ENCODE assay signal across 22 cellular contexts in the genomic region with DNA sequence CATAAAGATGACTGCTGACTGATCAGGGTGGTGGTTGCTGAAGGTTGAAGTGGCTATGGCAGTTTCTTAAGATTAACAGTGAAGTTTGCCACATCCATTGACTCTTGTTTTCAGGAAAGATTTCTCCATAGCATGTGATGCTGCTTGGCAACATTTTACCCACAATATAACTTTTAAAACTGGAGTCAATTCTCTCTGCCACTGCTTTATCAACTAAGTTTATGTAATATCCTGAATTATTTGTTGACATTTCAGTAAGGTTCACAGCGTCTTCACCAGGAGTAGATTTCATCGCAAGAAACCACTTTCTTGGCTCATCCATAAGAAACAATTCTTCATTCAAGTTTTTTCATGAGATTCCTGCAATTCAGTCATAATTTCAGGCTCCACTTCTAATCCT.
A peak's percentile ranks its signal among the peaks of the same experiment; 100 is the strongest.
DNase-seq lines count a peak whose midpoint lies in the region; ATAC-seq and TF ChIP-seq lines count a peak whose summit lies in the region.
"Had no signal": no experiment of that assay in that cellular context is flagged by ENCODE, and none has a peak within 500 bp of the region (broad histone marks: within the 10 kb centered on the region; RNA-seq: fewer than 3 reads in every experiment).

No MANE protein-coding gene starts in this region.

- no peak overlapping the region for H4K8ac ChIP-seq in IMR-90 (ENCODE audit: low read depth in 2 of 2, low read length in 2 of 2)

- no peak overlapping the region for H3K9ac ChIP-seq in IMR-90 (ENCODE audit: low read depth, low read length)
- H3K9ac ChIP-seq: BLaER1 treated with 17β-estradiol and CSF1 and Interleukin-3, amounts not matched to agents 10 nM and 100 nM had no signal

- H4K5ac ChIP-seq in IMR-90 (ENCODE audit: low read depth, low read length), result peak overlapping the region; percentile 18; the same call in 1 of the 2 replicates

- H3K14ac ChIP-seq in IMR-90 (replicated peaks; ENCODE audit: low read depth, low read length), result no peak overlapping the region

- no peak overlapping the region for H2AK9ac ChIP-seq in IMR-90 (replicated peaks; ENCODE audit: low read depth, low read length, poor library complexity)

- H3K9me1 ChIP-seq in IMR-90 (ENCODE audit: insufficient read depth, low read length), result no peaks in the 10 kb centered on the region

- TF ChIP-seq CTCF in IMR-90 (conservative IDR thresholded peaks at IDR 0.05; ENCODE audit: low read depth, low read length), result no peak
- TF ChIP-seq CTCF in fibroblast of pulmonary artery (IDR thresholded peaks at IDR 0.05; ENCODE audit: low read length, missing control alignments), result no peak
- TF ChIP-seq CTCF in dorsolateral prefrontal cortex (IDR thresholded peaks at IDR 0.05 in 54 of 56, conservative IDR thresholded peaks at IDR 0.05 in 2 of 56; ENCODE audit: low read depth in 1 of 56, partially characterized antibody in 56 of 56), result no peak

- no peak overlapping the region for H3K23ac ChIP-seq in IMR-90 (ENCODE audit: low read depth, low read length)

- no peak overlapping the region for H2BK15ac ChIP-seq in IMR-90 (ENCODE audit: low read depth, low read length)

- H3K27ac ChIP-seq in IMR-90 (ENCODE audit: insufficient read depth, low read length) (no peak overlapping the region), dorsolateral prefrontal cortex (no peak overlapping the region)
- H3K27ac ChIP-seq: A549; BLaER1 treated with 17β-estradiol and CSF1 and Interleukin-3, amounts not matched to agents 10 nM and 100 nM had no signal

- DNase-seq in IMR-90, result peak; percentile 20
- peak; percentile 4 for DNase-seq in fibroblast of gingiva (ENCODE audit: low read depth)
- peak; percentile 62 for DNase-seq in fibroblast of pulmonary artery (ENCODE audit: low read depth)
- no peak for DNase-seq in dorsolateral prefrontal cortex
- DNase-seq in NCI-H187 (lab: John Stamatoyannopoulos, UW), result no peak
- DNase-seq in dermis blood vessel endothelial cell, result no peak
- DNase-seq: 8988T; ACHN; AML-193; BE2C; CD4-positive, alpha-beta T cell; CD8-positive, alpha-beta memory T cell; DMS 273 treated with DMSO at 0.1 percent for 48 hours; DMS79; GDM1; H9 had no signal

- no CpG with 5 or more reads among the region's 2 CpGs for WGBS in IMR-90 (ENCODE audit: extremely low coverage in 2 of 2, insufficient read length in 1 of 2), 2 experiments

- H3K27me3 ChIP-seq in IMR-90 (ENCODE audit: control insufficient read depth, insufficient read depth, low read length) (no peaks in the 10 kb centered on the region), dorsolateral prefrontal cortex (no peaks in the 10 kb centered on the region)
- H3K27me3 ChIP-seq: BE2C; BLaER1 treated with 17β-estradiol and CSF1 and Interleukin-3, amounts not matched to agents 10 nM and 100 nM had no signal

- TF ChIP-seq RAD21 in IMR-90 (IDR thresholded peaks at IDR 0.05; ENCODE audit: low read length), result no peak

- H3K4me2 ChIP-seq in IMR-90 (ENCODE audit: low read depth, low read length), result no peak overlapping the region
- H3K4me2 ChIP-seq: A549, GM23338 had no signal

- intact Hi-C loops in IMR-90 (cut with micrococcal nuclease), result no loop called here
- intact Hi-C loops in dorsolateral prefrontal cortex (cut with DNase I), result no loop called here

- CTCF ChIA-PET in IMR-90 (lab: Yijun Ruan, JAX), result no interaction called here

- H2BK120ac ChIP-seq in IMR-90 (ENCODE audit: low read depth, low read length), result no peak overlapping the region

- H2AFZ ChIP-seq in IMR-90 (replicated peaks; ENCODE audit: low read length, poor library complexity), result no peak overlapping the region
- H2AFZ ChIP-seq: GM23338 had no signal

- ATAC-seq in IMR-90 (ENCODE audit: low read depth) (no peak), HG02759 (IDR thresholded peaks at IDR 0.05; ENCODE audit: unreplicated experiment) (no peak)
- ATAC-seq: A549, GM12878, GM23338, HCT116 had no signal

- H3K56ac ChIP-seq in IMR-90 (ENCODE audit: extremely low read depth, insufficient read depth, low read length), result no peak overlapping the region

- no peak overlapping the region for H2BK20ac ChIP-seq in IMR-90 (ENCODE audit: low read depth, low read length)

- no peak overlapping the region for H3K4ac ChIP-seq in IMR-90 (ENCODE audit: low read depth, low read length)

- no TSS peak for BruUV-seq in IMR-90 (replicated peaks; lab: Mats Ljungman, UMichigan)

- in situ Hi-C loops in IMR-90 (cut with MboI; ENCODE audit: low sequenced_read_pairs), result no loop called here

- no peaks in the 10 kb centered on the region for H3K36me3 ChIP-seq in IMR-90 (ENCODE audit: control insufficient read depth, insufficient read depth, low read length)
- H3K36me3 ChIP-seq: BE2C; BLaER1 treated with 17β-estradiol and CSF1 and Interleukin-3, amounts not matched to agents 10 nM and 100 nM had no signal

- H3K18ac ChIP-seq in IMR-90 (ENCODE audit: low read depth, low read length), result no peak overlapping the region; the same call in 1 of the 2 replicates

- H3K4me3 ChIP-seq in IMR-90 (ENCODE audit: insufficient read depth, low read depth, low read length) (no peak overlapping the region), fibroblast of pulmonary artery (replicated peaks; ENCODE audit: low read depth, low read length) (no peak overlapping the region), dorsolateral prefrontal cortex (no peak overlapping the region)
- H3K4me3 ChIP-seq: A549; BLaER1 treated with 17β-estradiol and CSF1 and Interleukin-3, amounts not matched to agents 10 nM and 100 nM; GM12878; GM23338 had no signal

- no peak for TF ChIP-seq POLR2A in IMR-90 (IDR thresholded peaks at IDR 0.05; ENCODE audit: low read depth, low read length)

- H3K79me1 ChIP-seq in IMR-90 (ENCODE audit: low read depth in 1 of 2, low read length in 2 of 2), result 0 out of 4 replicates have a peak, but pooled peaks cover 0 to 4% of the 10 kb centered on the region in 2 experiments

- POLR2A ChIA-PET in IMR-90 (lab: Charles Lee; ENCODE audit: unreplicated experiment), result no interaction called here

- peaks cover 12% of the 10 kb centered on the region for H3K4me1 ChIP-seq in IMR-90 (ENCODE audit: control insufficient read depth, insufficient read depth, low read length)
- H3K4me1 ChIP-seq: BE2C had no signal

- no peak overlapping the region for H2AK5ac ChIP-seq in IMR-90 (ENCODE audit: low read depth, low read length)

- dilution Hi-C loops in IMR-90 (cut with HindIII; ENCODE audit: low sequenced_read_pairs, unreplicated experiment), result no loop called here

- H2BK5ac ChIP-seq in IMR-90 (ENCODE audit: low read depth, low read length, poor library complexity, severe bottlenecking), result no peak overlapping the region

- H4K20me1 ChIP-seq in IMR-90 (ENCODE audit: insufficient read depth, low read length), result no peaks in the 10 kb centered on the region
- H4K20me1 ChIP-seq: BLaER1 treated with 17β-estradiol and CSF1 and Interleukin-3, amounts not matched to agents 10 nM and 100 nM had no signal

- H4K91ac ChIP-seq in IMR-90 (ENCODE audit: insufficient read depth, low read depth, low read length), result no peak overlapping the region

- H3K9me3 ChIP-seq in IMR-90 (ENCODE audit: control insufficient read depth, insufficient read depth, low read length), result no peaks in the 10 kb centered on the region
- H3K9me3 ChIP-seq: A549; BE2C; BLaER1 treated with 17β-estradiol and CSF1 and Interleukin-3, amounts not matched to agents 10 nM and 100 nM had no signal

TF ChIP-seq in IMR-90, 13 proteins besides CTCF, POLR2A, EP300 and RAD21:
- TF ChIP-seq, protein P1, sequence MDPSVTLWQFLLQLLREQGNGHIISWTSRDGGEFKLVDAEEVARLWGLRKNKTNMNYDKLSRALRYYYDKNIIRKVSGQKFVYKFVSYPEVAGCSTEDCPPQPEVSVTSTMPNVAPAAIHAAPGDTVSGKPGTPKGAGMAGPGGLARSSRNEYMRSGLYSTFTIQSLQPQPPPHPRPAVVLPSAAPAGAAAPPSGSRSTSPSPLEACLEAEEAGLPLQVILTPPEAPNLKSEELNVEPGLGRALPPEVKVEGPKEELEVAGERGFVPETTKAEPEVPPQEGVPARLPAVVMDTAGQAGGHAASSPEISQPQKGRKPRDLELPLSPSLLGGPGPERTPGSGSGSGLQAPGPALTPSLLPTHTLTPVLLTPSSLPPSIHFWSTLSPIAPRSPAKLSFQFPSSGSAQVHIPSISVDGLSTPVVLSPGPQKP (IDR thresholded peaks at IDR 0.05; ENCODE audit: borderline replicate concordance, low read depth, low read length), result no peak
- TF ChIP-seq MAFK (IDR thresholded peaks at IDR 0.05; ENCODE audit: low read depth, low read length), result no peak
TF ChIP-seq in IMR-90: peak in this region for 0.

Comparison
In these comparisons a context has a peak if more than half of its experiments do, and no peak if none do; other contexts are left out.
1. DNase-seq: peak in IMR-90 (single experiment), fibroblast of gingiva (single experiment) and fibroblast of pulmonary artery (single experiment); none in dorsolateral prefrontal cortex (0 of 10), NCI-H187 (0 of 2) and dermis blood vessel endothelial cell (single experiment).